In the genomic region with DNA sequence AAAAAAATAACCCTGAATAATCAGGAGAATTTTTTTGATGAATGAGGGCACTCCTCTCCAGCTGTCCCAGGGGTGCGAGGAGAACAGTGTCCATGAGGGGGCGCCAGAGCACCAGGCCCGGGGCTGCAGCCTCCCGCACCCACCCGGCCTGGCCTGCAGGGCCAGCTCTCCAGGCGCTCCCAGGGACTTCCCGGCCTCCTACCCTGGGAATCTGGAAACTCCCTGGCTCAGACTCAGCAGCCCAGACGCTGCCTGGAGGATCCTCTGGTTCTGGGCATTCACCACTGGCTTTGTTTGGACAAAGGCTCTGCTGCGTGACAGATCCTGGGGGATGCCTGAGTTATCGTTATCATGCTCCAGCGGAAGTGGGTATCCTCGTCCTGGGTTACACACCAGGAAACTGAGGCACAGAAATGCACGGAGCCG, we compare ENCODE assay signal across 7 cellular contexts. TPM values are rescaled to one million over a fixed set of nuclear protein-coding genes. Genes with fewer than 3 reads are reported as not detected.
A peak's percentile ranks its signal among the peaks of the same experiment; 100 is the strongest.
DNase-seq lines count a peak whose midpoint lies in the region; ATAC-seq, FAIRE-seq and TF ChIP-seq lines count a peak whose summit lies in the region.

No MANE protein-coding gene starts in this region.

- no peak overlapping the region for H3K4me3 ChIP-seq in left lung

- FAIRE-seq in GM12891 (lab: Jason Lieb, UNC): no peak

- H3K27ac ChIP-seq in cingulate gyrus (ENCODE audit: low read depth, low read length): peak overlapping the region; percentile 19
- peak overlapping the region in 1 of 2 donors; percentile 48 for H3K27ac ChIP-seq in left lung

- no peak for TF ChIP-seq POLR2A in GM12891 (IDR thresholded peaks at IDR 0.05; ENCODE audit: low read depth, low read length)

- H3K36me3 ChIP-seq in left lung: peaks cover 0 to 26% of the 10 kb centered on the region in 2 donors

- TF ChIP-seq CTCF in left lung (IDR thresholded peaks at IDR 0.05): peak; percentile 91 to 96

- H3K9me3 ChIP-seq in left lung: peaks cover 0 to 7% of the 10 kb centered on the region in 2 donors

- peaks cover 64% of the 10 kb centered on the region for H3K36me3 Mint-ChIP-seq in activated CD4-positive, alpha-beta T cell treated with anti-CD3 and anti-CD28 coated beads, Interleukin-2, amount 10 ng/mL, durations not matched to agents 24 days and 14 days (ENCODE audit: low read depth)

- ATAC-seq in left lung: peak; percentile 99
- ATAC-seq in HG03097 (IDR thresholded peaks at IDR 0.05; ENCODE audit: low FRiP score, unreplicated experiment): no peak

- H3K4me1 ChIP-seq in left lung: peaks cover 5 to 14% of the 10 kb centered on the region in 2 donors

- H3K4me3 Mint-ChIP-seq in activated CD4-positive, alpha-beta T cell treated with anti-CD3 and anti-CD28 coated beads, Interleukin-2, amount 10 ng/mL, durations not matched to agents 24 days and 14 days: no peak overlapping the region

- H3K27ac Mint-ChIP-seq in activated CD4-positive, alpha-beta T cell treated with anti-CD3 and anti-CD28 coated beads, Interleukin-2, amount 10 ng/mL, durations not matched to agents 24 days and 14 days: no peak overlapping the region

- no peaks in the 10 kb centered on the region for H3K27me3 Mint-ChIP-seq in activated CD4-positive, alpha-beta T cell treated with anti-CD3 and anti-CD28 coated beads, Interleukin-2, amount 10 ng/mL, durations not matched to agents 24 days and 14 days

- H3K4me1 Mint-ChIP-seq in activated CD4-positive, alpha-beta T cell treated with anti-CD3 and anti-CD28 coated beads, Interleukin-2, amount 10 ng/mL, durations not matched to agents 24 days and 14 days: no peaks in the 10 kb centered on the region

- H3K9me3 Mint-ChIP-seq in activated CD4-positive, alpha-beta T cell treated with anti-CD3 and anti-CD28 coated beads, Interleukin-2, amount 10 ng/mL, durations not matched to agents 24 days and 14 days: no peaks in the 10 kb centered on the region

- DNase-seq in GM12891 (ENCODE audit: insufficient read length, low spot score): peak; percentile 65
- peak; percentile 28 for DNase-seq in NCI-H2107 treated with DMSO at 0.1 percent for 48 hours (lab: John Stamatoyannopoulos, UW; ENCODE audit: unreplicated experiment)
- peak; percentile 90 for DNase-seq in activated CD4-positive, alpha-beta T cell treated with anti-CD3 and anti-CD28 coated beads, Interleukin-2, amount 10 ng/mL, durations not matched to agents 24 days and 14 days
- peak; percentile 89 to 93 for DNase-seq in left lung
- DNase-seq in stimulated activated CD4-positive, alpha-beta T cell treated with anti-CD3 and anti-CD28 coated beads, Interleukin-1b, Interleukin-23, amount 100 ng/mL, for 4 hours (ENCODE audit: low read depth in 2 of 2): peak; percentile 50 to 67

- intact Hi-C loops in activated CD4-positive, alpha-beta T cell treated with anti-CD3 and anti-CD28 coated beads, Interleukin-2, amount 10 ng/mL, durations not matched to agents 24 days and 14 days (cut with micrococcal nuclease): loop anchor here (2.0 to 5.0 kb wide), 3 partner anchors 80 to 191 kb away; no protein-coding TSS in a partner anchor
- intact Hi-C loops in left lung (cut with DNase I): loop anchor here in 1 of 2 donors (5.0 kb wide), 1 partner anchor 156 kb away; no protein-coding TSS in a partner anchor

- no peaks in the 10 kb centered on the region for H3K27me3 ChIP-seq in left lung

TF ChIP-seq in GM12891, 5 proteins besides CTCF, POLR2A, EP300 and RAD21:
- TF ChIP-seq POLR2AphosphoS5 (IDR thresholded peaks at IDR 0.05; ENCODE audit: low read depth, low read length) (0 out of 2 replicates have a peak, but pooled peaks have one; percentile 10), TAF1 (IDR thresholded peaks at IDR 0.05; ENCODE audit: low read depth, low read length) (no peak)
TF ChIP-seq in GM12891: peak in this region for 1.

RNA-seq across cellular contexts. Expression of a gene that starts 31.0 kb away (rescaled TPM):
- 112 TPM for polyA plus RNA-seq in GM12891 (2012; ENCODE audit: low read depth, missing spikeins)
- total RNA-seq in activated CD4-positive, alpha-beta T cell treated with anti-CD3 and anti-CD28 coated beads, Interleukin-2, amount 10 ng/mL, durations not matched to agents 24 days and 14 days: 334 and 343 TPM in 2 replicates
- total RNA-seq in left lung: 10 to 100 TPM; 34.9 to 62.5 TPM

RNA-seq across cellular contexts. Expression of a gene that starts 50.0 kb away (rescaled TPM):
- polyA plus RNA-seq in GM12891 (2012; ENCODE audit: low read depth, missing spikeins): 16.0 TPM
- 0.57 and 0.72 TPM in 2 replicates for total RNA-seq in activated CD4-positive, alpha-beta T cell treated with anti-CD3 and anti-CD28 coated beads, Interleukin-2, amount 10 ng/mL, durations not matched to agents 24 days and 14 days
- 100 to 1,000 TPM in 1 of 2 donors, 10 to 100 TPM in 1; 43.4 to 355 TPM for total RNA-seq in left lung

Comparison
In these comparisons a context has a peak if more than half of its experiments do, and no peak if none do; other contexts are left out.
1. DNase-seq: peak in every context shown above with its lines; median percentile 91 in left lung; 90 in activated CD4-positive, alpha-beta T cell treated with anti-CD3 and anti-CD28 coated beads, Interleukin-2, amount 10 ng/mL, durations not matched to agents 24 days and 14 days; 65 in GM12891; 58 in stimulated activated CD4-positive, alpha-beta T cell treated with anti-CD3 and anti-CD28 coated beads, Interleukin-1b, Interleukin-23, amount 100 ng/mL, for 4 hours; 28 in NCI-H2107 treated with DMSO at 0.1 percent for 48 hours.
2. RNA of a gene that starts 50.0 kb away (total RNA-seq): 43.4 to 355 TPM in left lung; 0.57 to 0.72 TPM in activated CD4-positive, alpha-beta T cell treated with anti-CD3 and anti-CD28 coated beads, Interleukin-2, amount 10 ng/mL, durations not matched to agents 24 days and 14 days; every median in the first group is over 10 times any median in the second.